Comparison of ENCODE assay signal across 14 cellular contexts in genomic region chr1:197393105-197393504, GRCh38.
"Had no signal": no experiment of that assay in that cellular context is flagged by ENCODE, and none has a peak within 500 bp of the region (broad histone marks: within the 10 kb centered on the region; RNA-seq: fewer than 3 reads in every experiment).

No MANE protein-coding gene starts in this region.

- H3K27ac Mint-ChIP-seq: activated B cell treated with CpG ODN at 0.5 μM for 24 hours; stimulated activated naive B cell treated with anti-CD40 and anti-IgM and Interleukin-4, amounts not matched to agents 10 μg/mL and 1 μg/mL and 100 μg/mL, for 72 hours; T-helper 2 cell treated with Interferon-gamma antibody and Interleukin-4, amounts not matched to agents 5 μg/mL and 100 μg/mL, for 36 hours had no signal

- H3K4me1 Mint-ChIP-seq: activated B cell treated with CpG ODN at 0.5 μM for 24 hours; stimulated activated naive B cell treated with anti-CD40 and anti-IgM and Interleukin-4, amounts not matched to agents 10 μg/mL and 1 μg/mL and 100 μg/mL, for 72 hours had no signal

- H3K4me1 ChIP-seq: esophagus squamous epithelium had no signal

- FAIRE-seq: bronchial epithelial cell had no signal

- H3K9me3 Mint-ChIP-seq: activated B cell treated with CpG ODN at 0.5 μM for 24 hours; activated T-cell treated with anti-CD3 and anti-CD28 coated beads, Interleukin-2, amount 50 U/mL, for 4 hours; stimulated activated naive B cell treated with anti-CD40 and anti-IgM and Interleukin-4, amounts not matched to agents 10 μg/mL and 1 μg/mL and 100 μg/mL, for 72 hours; T-helper 2 cell treated with Interferon-gamma antibody and Interleukin-4, amounts not matched to agents 5 μg/mL and 100 μg/mL, for 36 hours had no signal

- H3K36me3 ChIP-seq: esophagus squamous epithelium, thyroid gland had no signal

- H3K36me3 Mint-ChIP-seq: stimulated activated naive B cell treated with anti-CD40 and anti-IgM and Interleukin-4, amounts not matched to agents 10 μg/mL and 1 μg/mL and 100 μg/mL, for 72 hours had no signal

- ATAC-seq: activated T-cell treated with anti-CD3 and anti-CD28 coated beads, Interleukin-2, amount 50 U/mL, for 4 hours; stimulated activated naive B cell treated with anti-CD40 and anti-IgM and Interleukin-4, amounts not matched to agents 10 μg/mL and 1 μg/mL and 100 μg/mL, for 72 hours had no signal

- H3K27me3 ChIP-seq: esophagus squamous epithelium, thyroid gland had no signal

- DNase-seq: activated B cell treated with CpG ODN at 0.5 μM for 24 hours; activated CD4-positive, alpha-beta T cell treated with anti-CD3 and anti-CD28 coated beads for 48 hours; activated CD8-positive, alpha-beta memory T cell treated with anti-CD3 and anti-CD28 coated beads, Interleukin-2, amount 50 U/mL, for 4 hours; activated effector memory CD4-positive, alpha-beta T cell treated with Interleukin-2 at 50 U/mL for 16 hours; activated naive CD4-positive, alpha-beta T cell treated with anti-CD3 and anti-CD28 coated beads, Interleukin-2, amount 50 U/mL, for 16 hours; activated T-cell treated with anti-CD3 and anti-CD28 coated beads, Interleukin-2, amount 50 U/mL, for 4 hours; dermis blood vessel endothelial cell; effector memory CD4-positive, alpha-beta T cell; esophagus squamous epithelium; occipital lobe; stimulated activated naive B cell treated with anti-CD40 and anti-IgM and Interleukin-4, amounts not matched to agents 10 μg/mL and 1 μg/mL and 100 μg/mL, for 72 hours; thyroid gland had no signal

- H3K27me3 Mint-ChIP-seq: activated B cell treated with CpG ODN at 0.5 μM for 24 hours; stimulated activated naive B cell treated with anti-CD40 and anti-IgM and Interleukin-4, amounts not matched to agents 10 μg/mL and 1 μg/mL and 100 μg/mL, for 72 hours had no signal

- H3K4me3 ChIP-seq: esophagus squamous epithelium, thyroid gland had no signal

- H3K9me3 ChIP-seq: esophagus squamous epithelium, thyroid gland had no signal

- H3K27ac ChIP-seq: esophagus squamous epithelium, thyroid gland had no signal

- H3K4me3 Mint-ChIP-seq: activated B cell treated with CpG ODN at 0.5 μM for 24 hours; activated T-cell treated with anti-CD3 and anti-CD28 coated beads, Interleukin-2, amount 50 U/mL, for 4 hours; stimulated activated naive B cell treated with anti-CD40 and anti-IgM and Interleukin-4, amounts not matched to agents 10 μg/mL and 1 μg/mL and 100 μg/mL, for 72 hours; T-helper 2 cell treated with Interferon-gamma antibody and Interleukin-4, amounts not matched to agents 5 μg/mL and 100 μg/mL, for 36 hours had no signal
